ENCODE assay signal across 16 cellular contexts in genomic region chr2:11187083-11187619, GRCh38. TPM values are rescaled to one million over a fixed set of nuclear protein-coding genes. Genes with fewer than 3 reads are reported as not detected.
DNase-seq lines count a peak whose midpoint lies in the region; TF ChIP-seq lines count a peak whose summit lies in the region.
"Had no signal": no experiment of that assay in that cellular context is flagged by ENCODE, and none has a peak within 500 bp of the region (broad histone marks: within the 10 kb centered on the region; RNA-seq: fewer than 3 reads in every experiment).

No MANE protein-coding gene starts in this region.

- H3K4me3 Mint-ChIP-seq in activated naive CD4-positive, alpha-beta T cell treated with anti-CD3 and anti-CD28 coated beads for 36 hours: no peak overlapping the region
- H3K4me3 Mint-ChIP-seq: naive thymus-derived CD8-positive, alpha-beta T cell had no signal

- CTCF ChIA-PET in activated naive CD4-positive, alpha-beta T cell treated with anti-CD3 and anti-CD28 coated beads for 36 hours (lab: Charles Lee): interaction anchor here (1.2 kb wide), 1 partner anchor 55 kb away, joined by 4 read pairs; no protein-coding TSS in a partner anchor

- intact Hi-C loops in activated naive CD4-positive, alpha-beta T cell treated with anti-CD3 and anti-CD28 coated beads for 36 hours (cut with micrococcal nuclease): no loop called here

- H3K9me3 Mint-ChIP-seq in activated naive CD4-positive, alpha-beta T cell treated with anti-CD3 and anti-CD28 coated beads for 36 hours: no peaks in the 10 kb centered on the region
- H3K9me3 Mint-ChIP-seq: naive thymus-derived CD8-positive, alpha-beta T cell had no signal

- H3K4me1 Mint-ChIP-seq in activated naive CD4-positive, alpha-beta T cell treated with anti-CD3 and anti-CD28 coated beads for 36 hours (ENCODE audit: low read depth): no peaks in the 10 kb centered on the region

- H3K36me3 Mint-ChIP-seq in activated naive CD4-positive, alpha-beta T cell treated with anti-CD3 and anti-CD28 coated beads for 36 hours (ENCODE audit: low read depth): peaks cover 6% of the 10 kb centered on the region

- peaks cover 31% of the 10 kb centered on the region for H3K36me3 ChIP-seq in ACC112 (ENCODE audit: insufficient read depth, low read length)

- TF ChIP-seq CTCF in HL-60 (IDR thresholded peaks at IDR 0.05; ENCODE audit: insufficient read depth, low read length) (no peak), astrocyte of the cerebellum (IDR thresholded peaks at IDR 0.05; ENCODE audit: low read depth, low read length, missing control alignments) (no peak), coronary artery (IDR thresholded peaks at IDR 0.05) (no peak)

- H3K79me2 ChIP-seq in ACC112 (ENCODE audit: control insufficient read depth, insufficient read depth, low read length, unreplicated experiment): no peaks in the 10 kb centered on the region

- no peak overlapping the region for H2AFZ ChIP-seq in ACC112 (ENCODE audit: low read length, unreplicated experiment)

- H3K4me3 ChIP-seq in ACC112 (ENCODE audit: low read depth, low read length) (no peak overlapping the region), HL-60 (replicated peaks; ENCODE audit: insufficient read depth, low read length) (no peak overlapping the region), astrocyte of the cerebellum (ENCODE audit: low read depth, low read length) (no peak overlapping the region), coronary artery (no peak overlapping the region)
- H3K4me3 ChIP-seq: gastrocnemius medialis, skin epidermis, transverse colon had no signal

- DNase-seq in HL-60 (ENCODE audit: low read depth in 1 of 2, low spot score in 1 of 2) (no peak), astrocyte of the cerebellum (ENCODE audit: low read depth) (peak; percentile 39), iris pigment epithelial cell (ENCODE audit: low read depth) (peak; percentile 85), HUDEP-2 (lab: John Stamatoyannopoulos, UW; ENCODE audit: unreplicated experiment in 76 of 76) (no peak), coronary artery (ENCODE audit: low spot score) (no peak), NCI-H1417 treated with DMSO at 0.1 percent for 48 hours (lab: John Stamatoyannopoulos, UW) (no peak)
- no peak for DNase-seq in activated naive CD4-positive, alpha-beta T cell treated with anti-CD3 and anti-CD28 coated beads for 36 hours
- DNase-seq: anterior cingulate cortex; gastrocnemius medialis; kidney; naive thymus-derived CD8-positive, alpha-beta T cell; NCI-H1105; NCI-H526; transverse colon had no signal

- in situ Hi-C loops in astrocyte of the cerebellum (cut with HindIII; ENCODE audit: low sequenced_read_pairs): no loop called here

- H3K4me1 ChIP-seq in ACC112 (ENCODE audit: control insufficient read depth, insufficient read depth, low read length, unreplicated experiment): peaks cover 10% of the 10 kb centered on the region
- H3K4me1 ChIP-seq: gastrocnemius medialis, transverse colon had no signal

- no peaks in the 10 kb centered on the region for H3K27me3 Mint-ChIP-seq in activated naive CD4-positive, alpha-beta T cell treated with anti-CD3 and anti-CD28 coated beads for 36 hours (ENCODE audit: low read depth)
- H3K27me3 Mint-ChIP-seq: naive thymus-derived CD8-positive, alpha-beta T cell had no signal

- no peak overlapping the region for H3K27ac Mint-ChIP-seq in activated naive CD4-positive, alpha-beta T cell treated with anti-CD3 and anti-CD28 coated beads for 36 hours

- H3K27me3 ChIP-seq in ACC112 (ENCODE audit: insufficient read depth, low read length): no peaks in the 10 kb centered on the region
- H3K27me3 ChIP-seq in HL-60 (ENCODE audit: insufficient read depth, poor library complexity, severe bottlenecking): no peaks in the 10 kb centered on the region
- H3K27me3 ChIP-seq: gastrocnemius medialis, transverse colon had no signal

- H3K27ac ChIP-seq in ACC112 (ENCODE audit: low read depth, low read length) (peak overlapping the region; percentile 27; the same call in 1 of the 2 replicates), HL-60 (replicated peaks) (peak overlapping the region; percentile 12), coronary artery (no peak overlapping the region)
- H3K27ac ChIP-seq: gastrocnemius medialis, skin epidermis, transverse colon had no signal

RNA-seq across cellular contexts. Expression of gene SLC66A3, which starts 31.9 kb away (rescaled TPM):
- total RNA-seq in activated naive CD4-positive, alpha-beta T cell treated with anti-CD3 and anti-CD28 coated beads for 36 hours: 10 to 100 TPM; 10.1 to 11.0 TPM

Comparison
In these comparisons a context has a peak if more than half of its experiments do, and no peak if none do; other contexts are left out.
1. H3K27ac ChIP-seq: peak in ACC112 (single experiment) and HL-60 (single experiment); none in coronary artery (0 of 2).
2. DNase-seq: peak in astrocyte of the cerebellum (single experiment) and iris pigment epithelial cell (single experiment); none in HL-60 (0 of 2), HUDEP-2 (0 of 76), activated naive CD4-positive, alpha-beta T cell treated with anti-CD3 and anti-CD28 coated beads for 36 hours (single experiment), coronary artery (single experiment) and NCI-H1417 treated with DMSO at 0.1 percent for 48 hours (single experiment).